ENCODE assay signal across 22 cellular contexts in genomic region chr3:170988378-170988777, GRCh38. TPM values are rescaled to one million over a fixed set of nuclear protein-coding genes. Genes with fewer than 3 reads are reported as not detected.
A peak's percentile ranks its signal among the peaks of the same experiment; 100 is the strongest.
DNase-seq lines count a peak whose midpoint lies in the region; ATAC-seq and TF ChIP-seq lines count a peak whose summit lies in the region.
"Had no signal": no experiment of that assay in that cellular context is flagged by ENCODE, and none has a peak within 500 bp of the region (broad histone marks: within the 10 kb centered on the region; RNA-seq: fewer than 3 reads in every experiment).

No MANE protein-coding gene starts in this region.

- no peak overlapping the region for H4K91ac ChIP-seq in IMR-90 (ENCODE audit: insufficient read depth, low read depth, low read length)

- no peaks in the 10 kb centered on the region for H4K20me1 ChIP-seq in IMR-90 (ENCODE audit: insufficient read depth, low read length)
- H4K20me1 ChIP-seq: BLaER1 treated with 17β-estradiol and CSF1 and Interleukin-3, amounts not matched to agents 10 nM and 100 nM had no signal

- no peak overlapping the region for H2BK5ac ChIP-seq in IMR-90 (ENCODE audit: low read depth, low read length, poor library complexity, severe bottlenecking)

- H3K27me3 Mint-ChIP-seq in type B pancreatic cell: no peaks in the 10 kb centered on the region

- H2AFZ ChIP-seq in IMR-90 (replicated peaks; ENCODE audit: low read length, poor library complexity): no peak overlapping the region

- H3K9me1 ChIP-seq in IMR-90 (ENCODE audit: insufficient read depth, low read length): no peaks in the 10 kb centered on the region

- H2BK15ac ChIP-seq in IMR-90 (ENCODE audit: low read depth, low read length): no peak overlapping the region

- H3K14ac ChIP-seq in IMR-90 (replicated peaks; ENCODE audit: low read depth, low read length): 0 out of 2 replicates have a peak overlapping the region, but pooled peaks have one; percentile 1

- no peak overlapping the region for H3K4me2 ChIP-seq in IMR-90 (ENCODE audit: low read depth, low read length)
- H3K4me2 ChIP-seq: A549; BLaER1 treated with 17β-estradiol and CSF1 and Interleukin-3, amounts not matched to agents 10 nM and 100 nM had no signal

- POLR2A ChIA-PET in IMR-90 (lab: Charles Lee; ENCODE audit: unreplicated experiment): no interaction called here

- no peak overlapping the region for H2BK20ac ChIP-seq in IMR-90 (ENCODE audit: low read depth, low read length)

- H3K9ac ChIP-seq in IMR-90 (ENCODE audit: low read depth, low read length): no peak overlapping the region
- H3K9ac ChIP-seq: BLaER1 treated with 17β-estradiol and CSF1 and Interleukin-3, amounts not matched to agents 10 nM and 100 nM had no signal

- TF ChIP-seq POLR2A in IMR-90 (IDR thresholded peaks at IDR 0.05; ENCODE audit: low read depth, low read length) (no peak), right lobe of liver (IDR thresholded peaks at IDR 0.05) (no peak)

- no peak overlapping the region for H3K4me3 Mint-ChIP-seq in type B pancreatic cell
- H3K4me3 Mint-ChIP-seq: CD14-positive monocyte; CD4-positive, alpha-beta T cell; CD8-positive, alpha-beta memory T cell had no signal

- no peak for ATAC-seq in IMR-90 (ENCODE audit: low read depth)
- ATAC-seq in left lobe of liver: peak; percentile 78
- peak; percentile 70 to 91 (median 85) for ATAC-seq in right lobe of liver
- ATAC-seq in GM21786 (IDR thresholded peaks at IDR 0.05; ENCODE audit: unreplicated experiment): no peak
- ATAC-seq: A549 had no signal

- H4K8ac ChIP-seq in IMR-90 (ENCODE audit: low read depth in 2 of 2, low read length in 2 of 2): no peak overlapping the region

- H2BK120ac ChIP-seq in IMR-90 (ENCODE audit: low read depth, low read length): no peak overlapping the region

- H3K27me3 ChIP-seq in IMR-90 (ENCODE audit: control insufficient read depth, insufficient read depth, low read length) (no peaks in the 10 kb centered on the region), right lobe of liver (no peaks in the 10 kb centered on the region)
- H3K27me3 ChIP-seq: BE2C; BLaER1 treated with 17β-estradiol and CSF1 and Interleukin-3, amounts not matched to agents 10 nM and 100 nM had no signal

- no peak overlapping the region for H3K56ac ChIP-seq in IMR-90 (ENCODE audit: extremely low read depth, insufficient read depth, low read length)

- H3K9me3 ChIP-seq in IMR-90 (ENCODE audit: control insufficient read depth, insufficient read depth, low read length): no peaks in the 10 kb centered on the region; the same call in 1 of the 2 replicates
- no peaks in the 10 kb centered on the region for H3K9me3 ChIP-seq in right lobe of liver
- H3K9me3 ChIP-seq: BE2C had no signal

- H3K36me3 ChIP-seq in IMR-90 (ENCODE audit: control insufficient read depth, insufficient read depth, low read length) (no peaks in the 10 kb centered on the region), right lobe of liver (no peaks in the 10 kb centered on the region)
- H3K36me3 ChIP-seq: BE2C; BLaER1 treated with 17β-estradiol and CSF1 and Interleukin-3, amounts not matched to agents 10 nM and 100 nM had no signal

- H2AK5ac ChIP-seq in IMR-90 (ENCODE audit: low read depth, low read length): no peak overlapping the region

- dilution Hi-C loops in IMR-90 (cut with HindIII; ENCODE audit: low sequenced_read_pairs, unreplicated experiment): no loop called here

- intact Hi-C loops in IMR-90 (cut with micrococcal nuclease): no loop called here
- intact Hi-C loops in right lobe of liver (cut with DNase I): no loop called here

- H4K5ac ChIP-seq in IMR-90 (ENCODE audit: low read depth, low read length): no peak overlapping the region

- H3K27ac ChIP-seq in IMR-90 (ENCODE audit: insufficient read depth, low read length) (no peak overlapping the region), right lobe of liver (peak overlapping the region in 2 of 3 donors; percentile 9 to 57)
- H3K27ac ChIP-seq: A549; BLaER1 treated with 17β-estradiol and CSF1 and Interleukin-3, amounts not matched to agents 10 nM and 100 nM had no signal

- H3K18ac ChIP-seq in IMR-90 (ENCODE audit: low read depth, low read length): no peak overlapping the region

- H3K36me3 Mint-ChIP-seq in type B pancreatic cell: no peaks in the 10 kb centered on the region
- H3K36me3 Mint-ChIP-seq: CD14-positive monocyte had no signal

- no peak overlapping the region for H2AK9ac ChIP-seq in IMR-90 (replicated peaks; ENCODE audit: low read depth, low read length, poor library complexity)

- peaks cover 6% of the 10 kb centered on the region for H3K9me3 Mint-ChIP-seq in type B pancreatic cell
- H3K9me3 Mint-ChIP-seq: CD4-positive, alpha-beta T cell had no signal

- H3K27ac Mint-ChIP-seq in type B pancreatic cell: no peak overlapping the region
- H3K27ac Mint-ChIP-seq: CD14-positive monocyte; CD4-positive, alpha-beta T cell; CD8-positive, alpha-beta memory T cell had no signal

- in situ Hi-C loops in IMR-90 (cut with MboI; ENCODE audit: low sequenced_read_pairs): no loop called here

- BruUV-seq in IMR-90 (replicated peaks; lab: Mats Ljungman, UMichigan): no TSS peak

- H3K23ac ChIP-seq in IMR-90 (ENCODE audit: low read depth, low read length): no peak overlapping the region

- H3K4ac ChIP-seq in IMR-90 (ENCODE audit: low read depth, low read length): no peak overlapping the region

- H3K4me1 ChIP-seq in IMR-90 (ENCODE audit: control insufficient read depth, insufficient read depth, low read length) (no peaks in the 10 kb centered on the region), right lobe of liver (peaks cover 0 to 39% (median 0%) of the 10 kb centered on the region in 4 donors)
- H3K4me1 ChIP-seq: A549; BE2C; BLaER1 treated with 17β-estradiol and CSF1 and Interleukin-3, amounts not matched to agents 10 nM and 100 nM had no signal

- H3K4me1 Mint-ChIP-seq in type B pancreatic cell (ENCODE audit: unreplicated experiment): no peaks in the 10 kb centered on the region
- H3K4me1 Mint-ChIP-seq: CD14-positive monocyte; CD8-positive, alpha-beta memory T cell had no signal

- H3K79me1 ChIP-seq in IMR-90 (ENCODE audit: low read depth in 1 of 2, low read length in 2 of 2): no peaks in the 10 kb centered on the region

- WGBS in IMR-90 (ENCODE audit: extremely low coverage in 2 of 2, insufficient read length in 1 of 2), 2 experiments: 82% methylated on average over 3 of the region's 3 CpGs; no CpG with 5 or more reads in 1 of the 2 experiments
- WGBS in right lobe of liver (ENCODE audit: insufficient coverage, low coverage, low lambda C conversion rate, missing lambda C conversion rate): 50% methylated on average over 2 of the region's 3 CpGs

- TF ChIP-seq CTCF in IMR-90 (conservative IDR thresholded peaks at IDR 0.05; ENCODE audit: low read depth, low read length) (no peak), right lobe of liver (IDR thresholded peaks at IDR 0.05) (no peak), type B pancreatic cell (conservative IDR thresholded peaks at IDR 0.05) (no peak)

- TF ChIP-seq RAD21 in IMR-90 (IDR thresholded peaks at IDR 0.05; ENCODE audit: low read length): no peak

- H3K4me3 ChIP-seq in IMR-90 (ENCODE audit: insufficient read depth, low read depth, low read length) (no peak overlapping the region), right lobe of liver (no peak overlapping the region)
- H3K4me3 ChIP-seq: A549; BLaER1 treated with 17β-estradiol and CSF1 and Interleukin-3, amounts not matched to agents 10 nM and 100 nM had no signal

- DNase-seq in IMR-90 (no peak), left lobe of liver (ENCODE audit: low spot score) (peak; percentile 66), right lobe of liver (peak in 2 of 3 donors; percentile 60 to 69), dermis blood vessel endothelial cell (no peak), type B pancreatic cell (ENCODE audit: extremely low spot score, unreplicated experiment) (no peak)
- DNase-seq: 8988T; ACHN; AML-193; BE2C; CD4-positive, alpha-beta T cell; CD8-positive, alpha-beta memory T cell; DMS 273 treated with DMSO at 0.1 percent for 48 hours; DMS79; EL; GDM1; GOT3; H7; HCEC 1CT had no signal

- CTCF ChIA-PET in IMR-90 (lab: Yijun Ruan, JAX): no interaction called here

TF ChIP-seq in IMR-90, 13 proteins besides CTCF, POLR2A, EP300 and RAD21:
- TF ChIP-seq RFX5 (IDR thresholded peaks at IDR 0.05; ENCODE audit: low read depth, low read length) (no peak), MXI1 (IDR thresholded peaks at IDR 0.05; ENCODE audit: borderline replicate concordance, low read depth, low read length) (no peak), MAFK (IDR thresholded peaks at IDR 0.05; ENCODE audit: low read depth, low read length) (no peak), ELK1 (IDR thresholded peaks at IDR 0.05; ENCODE audit: borderline replicate concordance, low read depth, low read length) (no peak), CHD1 (IDR thresholded peaks at IDR 0.05; ENCODE audit: low read depth, low read length) (no peak), SMC3 (IDR thresholded peaks at IDR 0.05; ENCODE audit: low read depth, low read length) (no peak), FOS (IDR thresholded peaks at IDR 0.05; ENCODE audit: low read depth, low read length) (no peak)

RNA-seq across cellular contexts. Expression of gene SLC2A2, which starts 38.1 kb away (rescaled TPM):
- total RNA-seq in IMR-90 (2012; rRNA removed) (not detected in 2 replicates), left lobe of liver (351 TPM), right lobe of liver (100 to 1,000 TPM; 162 to 465 (median 276) TPM), dermis blood vessel endothelial cell (not detected in 2 replicates), type B pancreatic cell (ENCODE audit: low replicate concordance) (1.9 and 5.7 TPM in 2 replicates)
- polyA plus RNA-seq in IMR-90 (2012; rRNA removed): not detected in 2 replicates
- not detected in 2 replicates for polyA plus RNA-seq in IMR-90 (2012; cell fraction: cytosol; rRNA removed)
- polyA plus RNA-seq in IMR-90 (2012; cell fraction: nucleus; rRNA removed; ENCODE audit: low replicate concordance): not detected in 2 replicates
- total RNA-seq: CD4-positive, alpha-beta T cell; CD8-positive, alpha-beta memory T cell; H7 had no signal
- polyA plus RNA-seq: A549; CD14-positive monocyte; CD8-positive, alpha-beta memory T cell had no signal

Comparison
In these comparisons a context has a peak if more than half of its experiments do, and no peak if none do; other contexts are left out.
1. ATAC-seq: peak in left lobe of liver (single experiment) and right lobe of liver (4 of 4); none in IMR-90 (single experiment) and GM21786 (single experiment).
2. DNase-seq: peak in left lobe of liver (single experiment) and right lobe of liver (2 of 3); none in IMR-90 (single experiment), dermis blood vessel endothelial cell (single experiment) and type B pancreatic cell (single experiment).
3. RNA of gene SLC2A2, which starts 38.1 kb away (total RNA-seq): 162 to 465 TPM in right lobe of liver and 351 TPM in left lobe of liver (single experiment); 1.9 to 5.7 TPM in type B pancreatic cell, not detected in IMR-90 and not detected in dermis blood vessel endothelial cell; every median in the first group is over 10 times any median in the second.